9 cellular contexts compared by ENCODE assay signal in the genomic region with DNA sequence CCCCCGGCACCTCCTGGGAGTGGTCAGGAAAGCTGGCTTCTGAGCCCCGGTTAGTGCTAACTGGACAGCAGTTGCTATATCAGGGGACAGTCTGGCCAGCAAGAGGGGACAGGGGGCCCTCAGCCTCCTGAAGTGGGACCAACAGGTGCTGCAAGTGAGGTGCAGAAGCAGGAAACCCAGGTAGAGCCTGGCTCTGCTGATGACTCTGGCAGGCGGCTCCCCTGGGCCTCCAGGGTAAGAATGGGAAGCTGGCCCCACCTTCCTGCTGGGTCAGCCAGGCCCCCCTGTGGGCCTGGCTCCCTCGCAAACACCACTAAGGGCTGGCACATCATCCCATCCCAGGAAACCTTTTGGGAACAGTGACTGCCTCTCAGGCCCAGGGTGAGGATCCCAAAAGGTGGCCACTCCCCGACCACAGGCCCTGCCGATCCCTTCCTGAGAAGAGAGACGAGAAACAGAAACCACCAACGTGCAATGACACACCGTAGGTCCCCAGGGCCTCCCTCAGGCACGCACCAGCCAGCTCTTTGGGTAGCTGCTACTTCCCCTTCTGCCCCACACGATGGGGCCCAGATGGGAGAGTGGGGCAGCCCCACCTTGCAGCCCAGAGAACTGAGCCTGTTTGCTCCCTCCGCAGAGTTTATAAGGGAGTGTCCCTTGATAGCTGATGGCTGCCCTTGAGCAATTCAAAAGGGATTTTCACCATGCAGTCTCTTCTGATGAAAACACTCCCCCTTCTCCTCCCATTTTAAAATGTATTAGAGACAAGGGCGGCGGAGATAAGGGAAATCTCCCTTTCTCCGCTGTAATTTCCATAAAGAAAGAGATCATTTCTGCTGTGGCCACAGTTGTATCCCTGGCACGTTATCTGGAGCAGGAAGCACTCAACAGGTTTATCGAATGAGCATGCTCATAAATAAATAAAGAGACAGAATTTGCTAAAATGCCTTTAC.
DNase-seq lines count a peak whose midpoint lies in the region; ATAC-seq and TF ChIP-seq lines count a peak whose summit lies in the region.
"Had no signal": no experiment of that assay in that cellular context is flagged by ENCODE, and none has a peak within 500 bp of the region (broad histone marks: within the 10 kb centered on the region; RNA-seq: fewer than 3 reads in every experiment).

No MANE protein-coding gene starts in this region.

- H3K36me3 ChIP-seq in RWPE2 (ENCODE audit: low read depth) (peaks cover 5% of the 10 kb centered on the region), Caco-2 (ENCODE audit: control insufficient read depth, insufficient read depth, low read length) (no peaks in the 10 kb centered on the region)

- no TSS peak for BruUV-seq in Caco-2 (replicated peaks; lab: Mats Ljungman, UMichigan)

- H3K36me3 Mint-ChIP-seq in activated T-helper 2 cell treated with anti-CD3 and anti-CD28 coated beads, Interferon-gamma antibody, Interleukin-2, Interleukin-4, amounts not matched to agents 10 μg/mL and 5 μg/mL and 100 μg/mL, durations not matched to agents 14 hours and 24 hours and 36 hours (ENCODE audit: low read depth) = peaks cover 65% of the 10 kb centered on the region
- H3K36me3 Mint-ChIP-seq in Caco-2 (ENCODE audit: insufficient read depth, unreplicated experiment) = peaks cover 18% of the 10 kb centered on the region

- peak overlapping the region; percentile 34 for H3K27ac ChIP-seq in RWPE2 (ENCODE audit: poor library complexity, severe bottlenecking)

- POLR2A ChIA-PET in Caco-2 (lab: Charles Lee) = no interaction called here

- H3K4me1 ChIP-seq in RWPE2 (ENCODE audit: insufficient read depth, poor library complexity, severe bottlenecking) (peaks cover 29% of the 10 kb centered on the region), Caco-2 (peaks cover 13% of the 10 kb centered on the region; the same call in 1 of the 2 replicates)

- H3K27ac Mint-ChIP-seq in activated T-helper 2 cell treated with anti-CD3 and anti-CD28 coated beads, Interferon-gamma antibody, Interleukin-2, Interleukin-4, amounts not matched to agents 10 μg/mL and 5 μg/mL and 100 μg/mL, durations not matched to agents 14 hours and 24 hours and 36 hours = peak overlapping the region; percentile 91
- H3K27ac Mint-ChIP-seq in Caco-2 (ENCODE audit: unreplicated experiment) = no peak overlapping the region

- H3K9me3 Mint-ChIP-seq in activated T-helper 2 cell treated with anti-CD3 and anti-CD28 coated beads, Interferon-gamma antibody, Interleukin-2, Interleukin-4, amounts not matched to agents 10 μg/mL and 5 μg/mL and 100 μg/mL, durations not matched to agents 14 hours and 24 hours and 36 hours = no peaks in the 10 kb centered on the region
- no peaks in the 10 kb centered on the region for H3K9me3 Mint-ChIP-seq in Caco-2 (ENCODE audit: unreplicated experiment)
- H3K9me3 Mint-ChIP-seq: neural crest cell had no signal

- H3K27me3 ChIP-seq in RWPE2 (ENCODE audit: insufficient read depth, poor library complexity, severe bottlenecking) (no peaks in the 10 kb centered on the region), Caco-2 (replicated peaks; ENCODE audit: control insufficient read depth, insufficient read depth, low read length) (no peaks in the 10 kb centered on the region)

- H3K4me3 Mint-ChIP-seq in activated T-helper 2 cell treated with anti-CD3 and anti-CD28 coated beads, Interferon-gamma antibody, Interleukin-2, Interleukin-4, amounts not matched to agents 10 μg/mL and 5 μg/mL and 100 μg/mL, durations not matched to agents 14 hours and 24 hours and 36 hours (ENCODE audit: low read depth) = peak overlapping the region; percentile 60
- no peak overlapping the region for H3K4me3 Mint-ChIP-seq in Caco-2 (ENCODE audit: unreplicated experiment)
- H3K4me3 Mint-ChIP-seq: neural crest cell had no signal

- ATAC-seq in GM19025 (IDR thresholded peaks at IDR 0.05; ENCODE audit: low read depth, unreplicated experiment) (peak; percentile 83), HG03066 (IDR thresholded peaks at IDR 0.05; ENCODE audit: low read depth, unreplicated experiment) (peak; percentile 74), RWPE2 (ENCODE audit: low read depth) (peak; percentile 62), Right ventricle myocardium superior (ENCODE audit: poor library complexity) (peak; percentile 54)

- TF ChIP-seq CTCF in RWPE2 (IDR thresholded peaks at IDR 0.05; ENCODE audit: poor library complexity, severe bottlenecking) (no peak), Caco-2 (IDR thresholded peaks at IDR 0.05; ENCODE audit: insufficient read depth in 1 of 2, low read depth in 1 of 2, low read length in 1 of 2, severe bottlenecking in 1 of 2, unreplicated experiment in 1 of 2) (no peak)

- H3K9me3 ChIP-seq in RWPE2 (ENCODE audit: severe bottlenecking) = no peaks in the 10 kb centered on the region
- no peaks in the 10 kb centered on the region for H3K9me3 ChIP-seq in Caco-2

- intact Hi-C loops in activated T-helper 2 cell treated with anti-CD3 and anti-CD28 coated beads, Interferon-gamma antibody, Interleukin-2, Interleukin-4, amounts not matched to agents 10 μg/mL and 5 μg/mL and 100 μg/mL, durations not matched to agents 14 hours and 24 hours and 36 hours (cut with micrococcal nuclease) = loop anchor here (1.0 to 5.0 kb wide), 6 partner anchors 63 to 174 kb away; partner anchors contain the start of genes FBXW11 and STK10
- intact Hi-C loops in Right ventricle myocardium superior (cut with DNase I) = no loop called here
- intact Hi-C loops in Caco-2 (cut with micrococcal nuclease; ENCODE audit: unreplicated experiment) = no loop called here

- peak overlapping the region; percentile 9 for H3K4me3 ChIP-seq in RWPE2 (ENCODE audit: severe bottlenecking)
- no peak overlapping the region for H3K4me3 ChIP-seq in Caco-2 (ENCODE audit: low read depth, low read length)

- H3K27me3 Mint-ChIP-seq in activated T-helper 2 cell treated with anti-CD3 and anti-CD28 coated beads, Interferon-gamma antibody, Interleukin-2, Interleukin-4, amounts not matched to agents 10 μg/mL and 5 μg/mL and 100 μg/mL, durations not matched to agents 14 hours and 24 hours and 36 hours (ENCODE audit: low read depth) = no peaks in the 10 kb centered on the region
- H3K27me3 Mint-ChIP-seq in Caco-2 (ENCODE audit: insufficient read depth, unreplicated experiment) = no peaks in the 10 kb centered on the region

- CTCF ChIA-PET in Caco-2 (lab: Charles Lee) = no interaction called here

- DNase-seq in RWPE2 (ENCODE audit: low spot score) (no peak), Right ventricle myocardium superior (peak; percentile 66), Caco-2 (no peak), NCI-H128 (lab: John Stamatoyannopoulos, UW; ENCODE audit: unreplicated experiment) (no peak)
- peak; percentile 76 for DNase-seq in activated T-helper 2 cell treated with anti-CD3 and anti-CD28 coated beads, Interferon-gamma antibody, Interleukin-2, Interleukin-4, amounts not matched to agents 10 μg/mL and 5 μg/mL and 100 μg/mL, durations not matched to agents 14 hours and 24 hours and 36 hours (ENCODE audit: low spot score)
- peak; percentile 93 for DNase-seq in stimulated activated CD4-positive, alpha-beta T cell treated with anti-CD3 and anti-CD28 coated beads, Interleukin-1b, Interleukin-23, amount 100 ng/mL, for 48 hours

- H3K4me1 Mint-ChIP-seq in activated T-helper 2 cell treated with anti-CD3 and anti-CD28 coated beads, Interferon-gamma antibody, Interleukin-2, Interleukin-4, amounts not matched to agents 10 μg/mL and 5 μg/mL and 100 μg/mL, durations not matched to agents 14 hours and 24 hours and 36 hours (ENCODE audit: low read depth) = peaks cover 76% of the 10 kb centered on the region
- peaks cover 7% of the 10 kb centered on the region for H3K4me1 Mint-ChIP-seq in Caco-2 (ENCODE audit: low read depth, unreplicated experiment)

Comparison
In these comparisons a context has a peak if more than half of its experiments do, and no peak if none do; other contexts are left out.
1. DNase-seq: peak in activated T-helper 2 cell treated with anti-CD3 and anti-CD28 coated beads, Interferon-gamma antibody, Interleukin-2, Interleukin-4, amounts not matched to agents 10 μg/mL and 5 μg/mL and 100 μg/mL, durations not matched to agents 14 hours and 24 hours and 36 hours (single experiment), Right ventricle myocardium superior (single experiment) and stimulated activated CD4-positive, alpha-beta T cell treated with anti-CD3 and anti-CD28 coated beads, Interleukin-1b, Interleukin-23, amount 100 ng/mL, for 48 hours (single experiment); none in RWPE2 (single experiment), Caco-2 (0 of 2) and NCI-H128 (single experiment).
2. Peak in every context shown above with its lines, with median percentiles within 50 percentile points of each other: ATAC-seq.